ENCODE assay signal across 14 cellular contexts in genomic region chr10:131839351-131839750, GRCh38.
"Had no signal": no experiment of that assay in that cellular context is flagged by ENCODE, and none has a peak within 500 bp of the region (broad histone marks: within the 10 kb centered on the region; RNA-seq: fewer than 3 reads in every experiment).

No MANE protein-coding gene starts in this region.

- H3K9me3 ChIP-seq: neutrophil had no signal

- H3K4me3 ChIP-seq: lung, smooth muscle cell had no signal

- H3K27ac ChIP-seq: neutrophil had no signal

- DNase-seq: activated CD4-positive, alpha-beta T cell treated with anti-CD3 and anti-CD28 coated beads for 1 hour; activated CD4-positive, alpha-beta T cell treated with anti-CD3 and anti-CD28 coated beads, Interleukin-2, amount 50 U/mL, for 4 hours; activated T-cell treated with anti-CD3 and anti-CD28 coated beads for 4 hours; amygdala; cortex of kidney; effector CD8-positive, alpha-beta T cell; foreskin fibroblast; hypothalamus; kidney glomerular epithelial cell; naive thymus-derived CD4-positive, alpha-beta T cell had no signal

- H3K36me3 ChIP-seq: neutrophil had no signal

- ATAC-seq: activated naive CD4-positive, alpha-beta T cell treated with anti-CD3 and anti-CD28 coated beads, Interleukin-2, amount 50 U/mL, for 72 hours; naive thymus-derived CD4-positive, alpha-beta T cell had no signal

- H3K4me2 ChIP-seq: smooth muscle cell had no signal
